Comparison of ENCODE assay signal across 8 cellular contexts in the genomic region with DNA sequence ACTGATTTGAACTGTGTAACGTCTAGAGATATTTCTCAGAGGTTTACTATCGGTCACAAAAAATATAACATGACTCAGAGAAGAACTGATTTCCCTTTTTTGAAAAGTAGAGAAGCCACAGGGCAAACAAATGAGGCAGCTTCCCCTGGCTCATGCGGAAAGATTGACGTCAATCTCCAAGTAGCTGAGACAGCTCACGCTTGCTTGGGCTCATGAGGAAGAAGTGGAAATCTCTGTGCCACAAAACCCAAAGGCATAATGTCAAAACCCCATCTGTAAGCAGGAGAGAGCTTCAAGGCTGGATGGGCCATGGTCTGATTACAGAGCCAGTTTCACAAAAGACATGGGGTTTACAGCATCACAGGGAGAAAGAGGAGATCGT.
DNase-seq lines count a peak whose midpoint lies in the region; ATAC-seq and TF ChIP-seq lines count a peak whose summit lies in the region.

No MANE protein-coding gene starts in this region.

- H3K27me3 ChIP-seq in GM06990 (replicated peaks; ENCODE audit: control insufficient read depth, insufficient read depth, low read length) (no peaks in the 10 kb centered on the region), upper lobe of right lung (no peaks in the 10 kb centered on the region), breast epithelium (no peaks in the 10 kb centered on the region)

- no peaks in the 10 kb centered on the region for H3K27me3 Mint-ChIP-seq in endothelial cell (ENCODE audit: unreplicated experiment)

- intact Hi-C loops in upper lobe of right lung (cut with DNase I): no loop called here
- intact Hi-C loops in breast epithelium (cut with DNase I; ENCODE audit: low total_unique reads): no loop called here

- H3K4me1 ChIP-seq in upper lobe of right lung: no peaks in the 10 kb centered on the region
- H3K4me1 ChIP-seq in breast epithelium: peaks cover 0 to 4% of the 10 kb centered on the region in 2 donors

- peaks cover 8% of the 10 kb centered on the region for H3K4me1 Mint-ChIP-seq in endothelial cell (ENCODE audit: unreplicated experiment)

- no peak for TF ChIP-seq POLR2A in breast epithelium (IDR thresholded peaks at IDR 0.05)

- TF ChIP-seq CTCF in GM06990 (IDR thresholded peaks at IDR 0.05; ENCODE audit: insufficient read depth, low read length, poor library complexity, severe bottlenecking): no peak
- no peak for TF ChIP-seq CTCF in upper lobe of right lung (IDR thresholded peaks at IDR 0.05)
- no peak for TF ChIP-seq CTCF in endothelial cell (IDR thresholded peaks at IDR 0.05; ENCODE audit: unreplicated experiment)
- no peak for TF ChIP-seq CTCF in breast epithelium (IDR thresholded peaks at IDR 0.05)

- H3K27ac ChIP-seq in upper lobe of right lung: no peak overlapping the region
- H3K27ac ChIP-seq in breast epithelium: no peak overlapping the region

- peak; percentile 90 for ATAC-seq in upper lobe of right lung

- H3K4me3 Mint-ChIP-seq in endothelial cell (ENCODE audit: unreplicated experiment): no peak overlapping the region

- H3K9me3 Mint-ChIP-seq in endothelial cell (ENCODE audit: unreplicated experiment): no peaks in the 10 kb centered on the region

- H3K4me3 ChIP-seq in GM06990 (replicated peaks; ENCODE audit: low read depth, low read length): no peak overlapping the region
- H3K4me3 ChIP-seq in upper lobe of right lung: no peak overlapping the region
- no peak overlapping the region for H3K4me3 ChIP-seq in breast epithelium

- H3K36me3 ChIP-seq in GM06990 (ENCODE audit: control insufficient read depth, insufficient read depth, low read length): no peaks in the 10 kb centered on the region
- no peaks in the 10 kb centered on the region for H3K36me3 ChIP-seq in upper lobe of right lung
- no peaks in the 10 kb centered on the region for H3K36me3 ChIP-seq in breast epithelium

- no peaks in the 10 kb centered on the region for H3K36me3 Mint-ChIP-seq in endothelial cell (ENCODE audit: low read depth, unreplicated experiment)

- peak; percentile 67 for DNase-seq in GM06990 (ENCODE audit: extremely low read depth, insufficient read length)
- DNase-seq in H4 (ENCODE audit: low spot score): peak; percentile 83
- peak; percentile 90 for DNase-seq in NOMO-1 treated with DMSO at 0.1 percent for 48 hours (lab: John Stamatoyannopoulos, UW; ENCODE audit: unreplicated experiment)
- DNase-seq in activated naive CD4-positive, alpha-beta T cell treated with anti-CD3 and anti-CD28 coated beads, Interleukin-2, amount 50 U/mL, for 16 hours: peak; percentile 70
- DNase-seq in mucosa of gallbladder (ENCODE audit: low spot score): peak; percentile 59
- DNase-seq in upper lobe of right lung: no peak
- DNase-seq in endothelial cell (ENCODE audit: low spot score): no peak
- DNase-seq in breast epithelium (ENCODE audit: low spot score in 2 of 2): no peak

- H3K9me3 ChIP-seq in upper lobe of right lung (no peaks in the 10 kb centered on the region), breast epithelium (no peaks in the 10 kb centered on the region)

- H3K27ac Mint-ChIP-seq in endothelial cell (ENCODE audit: unreplicated experiment): no peak overlapping the region

Comparison
In these comparisons a context has a peak if more than half of its experiments do, and no peak if none do; other contexts are left out.
1. DNase-seq: peak in GM06990 (single experiment), H4 (single experiment), NOMO-1 treated with DMSO at 0.1 percent for 48 hours (single experiment), activated naive CD4-positive, alpha-beta T cell treated with anti-CD3 and anti-CD28 coated beads, Interleukin-2, amount 50 U/mL, for 16 hours (single experiment) and mucosa of gallbladder (single experiment); none in upper lobe of right lung (single experiment), endothelial cell (single experiment) and breast epithelium (0 of 2).